Comparison of ENCODE assay signal across 25 cellular contexts in the genomic region with DNA sequence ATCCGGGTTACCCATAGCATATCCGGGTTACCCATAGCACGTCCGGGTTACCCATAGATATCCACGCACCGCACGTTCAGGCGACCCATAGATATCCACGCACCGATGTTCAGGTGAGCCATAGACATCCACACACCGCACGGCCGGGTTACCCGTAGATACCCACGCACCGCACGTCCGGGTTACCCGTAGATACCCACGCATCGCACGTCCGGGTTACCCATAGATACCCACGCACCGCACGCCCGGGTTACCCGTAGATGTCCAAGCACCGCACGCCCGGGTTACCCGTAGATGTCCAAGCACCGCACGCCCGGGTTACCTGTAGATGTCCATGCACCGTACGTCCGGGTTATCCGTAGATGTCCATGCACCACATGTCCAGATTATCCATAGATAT.
DNase-seq lines count a peak whose midpoint lies in the region; ATAC-seq and TF ChIP-seq lines count a peak whose summit lies in the region.
"Had no signal": no experiment of that assay in that cellular context is flagged by ENCODE, and none has a peak within 500 bp of the region (broad histone marks: within the 10 kb centered on the region; RNA-seq: fewer than 3 reads in every experiment).

No MANE protein-coding gene starts in this region.

- no peaks in the 10 kb centered on the region for H3K79me1 ChIP-seq in mesenchymal stem cell (replicated peaks; ENCODE audit: low read length, poor library complexity, severe bottlenecking)

- peak overlapping the region; percentile 7 for H4K91ac ChIP-seq in mesenchymal stem cell (ENCODE audit: low read length)

- H3K27ac ChIP-seq in heart right ventricle: no peak overlapping the region
- no peak overlapping the region for H3K27ac ChIP-seq in mesenchymal stem cell (ENCODE audit: low read length, poor library complexity, severe bottlenecking)
- H3K27ac ChIP-seq in coronary artery: no peak overlapping the region
- H3K27ac ChIP-seq: A549; BLaER1 treated with 17β-estradiol and CSF1 and Interleukin-3, amounts not matched to agents 10 nM and 100 nM; GM23248 had no signal

- no peak overlapping the region for H3K4me3 ChIP-seq in heart right ventricle
- no peak overlapping the region for H3K4me3 ChIP-seq in NB4 (ENCODE audit: low read depth, low read length)
- no peak overlapping the region for H3K4me3 ChIP-seq in mesenchymal stem cell (ENCODE audit: insufficient read depth in 1 of 2, low read depth in 1 of 2, low read length in 2 of 2)
- no peak overlapping the region for H3K4me3 ChIP-seq in coronary artery
- H3K4me3 ChIP-seq: A549; BLaER1 treated with 17β-estradiol and CSF1 and Interleukin-3, amounts not matched to agents 10 nM and 100 nM; GM12878; GM23248 had no signal

- no peak overlapping the region for H3K9ac ChIP-seq in mesenchymal stem cell (ENCODE audit: low read length)
- H3K9ac ChIP-seq: BLaER1 treated with 17β-estradiol and CSF1 and Interleukin-3, amounts not matched to agents 10 nM and 100 nM; GM23248 had no signal

- no peak overlapping the region for H2BK120ac ChIP-seq in mesenchymal stem cell (ENCODE audit: low read depth, low read length)

- H3K36me3 Mint-ChIP-seq in chondrocyte (ENCODE audit: low read depth): no peaks in the 10 kb centered on the region
- H3K36me3 Mint-ChIP-seq: CD14-positive monocyte; CD8-positive, alpha-beta memory T cell had no signal

- H3K23ac ChIP-seq in mesenchymal stem cell (ENCODE audit: low read length in 2 of 2): no peak overlapping the region

- TF ChIP-seq POLR2A in NB4 (IDR thresholded peaks at IDR 0.05; ENCODE audit: extremely low read depth, insufficient read length): no peak

- no peak overlapping the region for H3K4me2 ChIP-seq in mesenchymal stem cell (ENCODE audit: low read length, poor library complexity, severe bottlenecking)
- H3K4me2 ChIP-seq: A549; BLaER1 treated with 17β-estradiol and CSF1 and Interleukin-3, amounts not matched to agents 10 nM and 100 nM had no signal

- H4K8ac ChIP-seq in mesenchymal stem cell (ENCODE audit: low read length): peak overlapping the region; percentile 28

- WGBS in heart right ventricle, 2 donors: 94 to 96% methylated on average over 39 of the region's 39 CpGs
- 93% methylated on average over 39 of the region's 39 CpGs for WGBS in mesenchymal stem cell

- no peaks in the 10 kb centered on the region for H3K4me1 Mint-ChIP-seq in chondrocyte (ENCODE audit: low read depth)
- H3K4me1 Mint-ChIP-seq: CD14-positive monocyte; CD8-positive, alpha-beta memory T cell had no signal

- H3K36me3 ChIP-seq in heart right ventricle (no peaks in the 10 kb centered on the region), mesenchymal stem cell (ENCODE audit: control insufficient read depth in 1 of 2, insufficient read depth in 2 of 2, low read depth in 1 of 2, low read length in 2 of 2) (no peaks in the 10 kb centered on the region)
- H3K36me3 ChIP-seq: BE2C; BLaER1 treated with 17β-estradiol and CSF1 and Interleukin-3, amounts not matched to agents 10 nM and 100 nM had no signal

- TF ChIP-seq CTCF in heart right ventricle (IDR thresholded peaks at IDR 0.05) (no peak), NB4 (IDR thresholded peaks at IDR 0.05; ENCODE audit: low read depth, low read length) (no peak), chondrocyte (IDR thresholded peaks at IDR 0.05) (no peak), coronary artery (IDR thresholded peaks at IDR 0.05) (no peak)

- intact Hi-C loops in left ventricle myocardium superior (cut with micrococcal nuclease) (no loop called here), heart right ventricle (cut with DNase I) (no loop called here)

- H3K27me3 ChIP-seq in heart right ventricle (no peaks in the 10 kb centered on the region), mesenchymal stem cell (ENCODE audit: control insufficient read depth in 1 of 2, insufficient read depth in 1 of 2, low read length in 2 of 2) (no peaks in the 10 kb centered on the region)
- H3K27me3 ChIP-seq: BE2C; BLaER1 treated with 17β-estradiol and CSF1 and Interleukin-3, amounts not matched to agents 10 nM and 100 nM had no signal

- H2BK5ac ChIP-seq in mesenchymal stem cell (ENCODE audit: low read depth, low read length, poor library complexity, severe bottlenecking): no peak overlapping the region

- H3K9me3 ChIP-seq in heart right ventricle (peaks cover 0 to 4% (median 0%) of the 10 kb centered on the region in 11 donors), mesenchymal stem cell (ENCODE audit: control insufficient read depth, low read length) (no peaks in the 10 kb centered on the region)
- H3K9me3 ChIP-seq: A549, BE2C had no signal

- no peak overlapping the region for H3K14ac ChIP-seq in mesenchymal stem cell (ENCODE audit: low read length in 2 of 2)

- no peak overlapping the region for H3K4me3 Mint-ChIP-seq in chondrocyte (ENCODE audit: unreplicated experiment)
- H3K4me3 Mint-ChIP-seq: CD14-positive monocyte; CD4-positive, alpha-beta T cell; CD8-positive, alpha-beta memory T cell; H9 had no signal

- no peak overlapping the region for H2BK15ac ChIP-seq in mesenchymal stem cell (ENCODE audit: low read depth, poor library complexity, severe bottlenecking)

- H3K4me1 ChIP-seq in heart right ventricle (no peaks in the 10 kb centered on the region), mesenchymal stem cell (ENCODE audit: control insufficient read depth, insufficient read depth, low read depth, low read length) (no peaks in the 10 kb centered on the region)

- DNase-seq in left ventricle myocardium superior (peak; percentile 26), heart right ventricle (no peak), NB4 (ENCODE audit: low read depth) (peak; percentile 1), chondrocyte (ENCODE audit: low spot score) (peak; percentile 90), mesenchymal stem cell (no peak), NCI-H2196 treated with DMSO at 0.1 percent for 48 hours (lab: John Stamatoyannopoulos, UW; ENCODE audit: unreplicated experiment) (no peak), coronary artery (ENCODE audit: low spot score) (no peak)
- no peak for DNase-seq in activated naive CD4-positive, alpha-beta T cell treated with anti-CD3 and anti-CD28 coated beads, Interleukin-2, amount 50 U/mL, for 16 hours
- DNase-seq: 8988T; ACHN; AML-193; BE2C; CD4-positive, alpha-beta T cell; CD8-positive, alpha-beta memory T cell; DMS 273 treated with DMSO at 0.1 percent for 48 hours; DMS79; EL; GDM1; GM23248; H9 had no signal

- no peaks in the 10 kb centered on the region for H3K9me3 Mint-ChIP-seq in chondrocyte (ENCODE audit: low read depth)
- H3K9me3 Mint-ChIP-seq: CD4-positive, alpha-beta T cell; H9 had no signal

- H3K27me3 Mint-ChIP-seq in chondrocyte (ENCODE audit: low read depth): peaks cover 10% of the 10 kb centered on the region
- H3K27me3 Mint-ChIP-seq: CD4-positive, alpha-beta T cell; CD8-positive, alpha-beta memory T cell had no signal

- H2AFZ ChIP-seq in mesenchymal stem cell (ENCODE audit: low read depth, low read length): no peak overlapping the region
- H2AFZ ChIP-seq: GM23248 had no signal

- no peak overlapping the region for H3K18ac ChIP-seq in mesenchymal stem cell (ENCODE audit: low read depth in 1 of 2, low read length in 2 of 2)

- ATAC-seq in left ventricle myocardium superior (no peak), heart right ventricle (no peak)
- ATAC-seq: A549, GM12878, HCT116 had no signal

- no peak overlapping the region for H2AK5ac ChIP-seq in mesenchymal stem cell (ENCODE audit: low read length, severe bottlenecking)

- no peak overlapping the region for H3K4ac ChIP-seq in mesenchymal stem cell (ENCODE audit: low read depth in 1 of 2, low read length in 2 of 2)

- H2BK12ac ChIP-seq in mesenchymal stem cell (ENCODE audit: low read length in 2 of 2): no peak overlapping the region

- H3K27ac Mint-ChIP-seq in chondrocyte (ENCODE audit: unreplicated experiment): no peak overlapping the region
- H3K27ac Mint-ChIP-seq: CD14-positive monocyte; CD4-positive, alpha-beta T cell; CD8-positive, alpha-beta memory T cell; H9 had no signal

Comparison
In these comparisons a context has a peak if more than half of its experiments do, and no peak if none do; other contexts are left out.
1. DNase-seq: peak in left ventricle myocardium superior (single experiment), NB4 (single experiment) and chondrocyte (single experiment); none in heart right ventricle (0 of 2), mesenchymal stem cell (single experiment), NCI-H2196 treated with DMSO at 0.1 percent for 48 hours (single experiment), activated naive CD4-positive, alpha-beta T cell treated with anti-CD3 and anti-CD28 coated beads, Interleukin-2, amount 50 U/mL, for 16 hours (single experiment) and coronary artery (single experiment).